In the genomic region with DNA sequence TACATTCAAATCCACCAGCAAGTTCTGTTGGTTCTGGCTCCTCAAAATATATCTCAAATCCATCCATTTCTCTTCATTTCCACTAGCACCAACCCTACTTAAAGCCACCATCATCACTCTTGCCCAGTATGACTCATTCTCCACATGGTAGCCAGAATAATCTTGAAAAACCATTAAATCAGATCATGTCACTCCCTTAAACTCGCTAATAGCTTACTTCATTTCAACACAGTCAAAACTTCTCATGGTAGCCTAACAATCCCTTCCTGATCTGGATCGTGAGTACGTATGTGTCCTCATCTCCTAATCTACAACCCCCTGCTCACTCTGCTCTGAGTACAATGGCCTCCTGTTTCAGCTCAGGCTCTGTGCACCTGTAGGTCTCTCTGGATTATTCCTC, we compare ENCODE assay signal across 18 cellular contexts. TPM values are rescaled to one million over a fixed set of nuclear protein-coding genes. Genes with fewer than 3 reads are reported as not detected.
DNase-seq lines count a peak whose midpoint lies in the region; ATAC-seq, FAIRE-seq and TF ChIP-seq lines count a peak whose summit lies in the region.
"Had no signal": no experiment of that assay in that cellular context is flagged by ENCODE, and none has a peak within 500 bp of the region (broad histone marks: within the 10 kb centered on the region; RNA-seq: fewer than 3 reads in every experiment).

No MANE protein-coding gene starts in this region.

- intact Hi-C loops in CD8-positive, alpha-beta T cell (cut with DNase I, micrococcal nuclease) = loop anchor here in 1 of 2 experiments (10.0 kb wide), 1 partner anchor 473 kb away; no protein-coding TSS in a partner anchor

- peaks cover 3% of the 10 kb centered on the region; the same call in 1 of the 2 replicates for H3K9me2 ChIP-seq in GM23338 (ENCODE audit: insufficient read depth)

- H3K36me3 Mint-ChIP-seq in CD8-positive, alpha-beta T cell = peaks cover 31% of the 10 kb centered on the region
- H3K36me3 Mint-ChIP-seq in astrocyte (ENCODE audit: low read depth, unreplicated experiment) = peaks cover 9% of the 10 kb centered on the region
- peaks cover 14% of the 10 kb centered on the region for H3K36me3 Mint-ChIP-seq in neural crest cell (ENCODE audit: low read depth)
- peaks cover 4% of the 10 kb centered on the region; the same call in 2 of the 3 replicates for H3K36me3 Mint-ChIP-seq in GM23338 (ENCODE audit: low read depth)

- DNase-seq in CD8-positive, alpha-beta T cell = no peak
- DNase-seq in HTR-8/SVneo (ENCODE audit: insufficient read length, low spot score) (no peak), astrocyte (ENCODE audit: low read depth) (peak; percentile 23), neural crest cell (ENCODE audit: low read depth, low spot score) (no peak), mucosa of gallbladder (ENCODE audit: low spot score) (no peak), GM23338 (ENCODE audit: low spot score) (no peak)
- DNase-seq: GDM1; H9; Kasumi-1; NCI-H1930; NCI-H69; right cardiac atrium; stimulated activated CD4-positive, alpha-beta T cell treated with anti-CD3 and anti-CD28 coated beads, Interleukin-4, amount 100 ng/mL, for 1 hour had no signal

- peak overlapping the region; percentile 9 for H3K4me3 Mint-ChIP-seq in CD8-positive, alpha-beta T cell
- H3K4me3 Mint-ChIP-seq in astrocyte (ENCODE audit: unreplicated experiment) = no peak overlapping the region
- H3K4me3 Mint-ChIP-seq in neural crest cell = no peak overlapping the region
- H3K4me3 Mint-ChIP-seq in GM23338 = no peak overlapping the region
- H3K4me3 Mint-ChIP-seq: H9 had no signal

- H3K4me3 ChIP-seq in CD8-positive, alpha-beta T cell (ENCODE audit: low read depth, low read length) = no peak overlapping the region
- H3K4me3 ChIP-seq in astrocyte (ENCODE audit: insufficient read depth, low read depth, low read length) (no peak overlapping the region), GM23338 (no peak overlapping the region)

- H3K9me3 ChIP-seq in CD8-positive, alpha-beta T cell (ENCODE audit: low read length) = no peaks in the 10 kb centered on the region
- H3K9me3 ChIP-seq in astrocyte (ENCODE audit: insufficient read depth, low read depth, low read length) = no peaks in the 10 kb centered on the region

- no peak for ATAC-seq in CD8-positive, alpha-beta T cell
- ATAC-seq in HG03108 (IDR thresholded peaks at IDR 0.05; ENCODE audit: unreplicated experiment) = no peak
- ATAC-seq in GM23338 = no peak
- no peak for ATAC-seq in HG03039 (IDR thresholded peaks at IDR 0.05; ENCODE audit: unreplicated experiment)
- ATAC-seq: Panc1, right cardiac atrium had no signal

- POLR2A ChIA-PET in CD8-positive, alpha-beta T cell (lab: Charles Lee) = interaction anchor here (0.8 to 1.7 kb wide), 4 partner anchors 8 to 87 kb away, joined by 4 read pairs; no protein-coding TSS in a partner anchor

- H2AFZ ChIP-seq in astrocyte (ENCODE audit: low read depth, low read length) (no peak overlapping the region), GM23338 (no peak overlapping the region)

- H3K79me2 ChIP-seq in astrocyte (ENCODE audit: insufficient read depth, low read length) (peaks cover 100% of the 10 kb centered on the region), GM23338 (replicated peaks; ENCODE audit: insufficient read depth) (peaks cover 100% of the 10 kb centered on the region)

- H3K27ac Mint-ChIP-seq in CD8-positive, alpha-beta T cell = peak overlapping the region; percentile 66
- peak overlapping the region; percentile 58 for H3K27ac Mint-ChIP-seq in astrocyte (ENCODE audit: unreplicated experiment)
- H3K27ac Mint-ChIP-seq in neural crest cell (ENCODE audit: unreplicated experiment) = peak overlapping the region; percentile 1
- H3K27ac Mint-ChIP-seq in GM23338 = no peak overlapping the region

- H3K9ac ChIP-seq in astrocyte (ENCODE audit: low read length) = no peak overlapping the region

- H3K36me3 ChIP-seq in CD8-positive, alpha-beta T cell (ENCODE audit: insufficient read depth, low read length) = no peaks in the 10 kb centered on the region
- H3K36me3 ChIP-seq in astrocyte (ENCODE audit: insufficient read depth, low read length) = no peaks in the 10 kb centered on the region
- no peaks in the 10 kb centered on the region for H3K36me3 ChIP-seq in GM23338 (ENCODE audit: insufficient read depth)

- peaks cover 93% of the 10 kb centered on the region for H3K4me1 Mint-ChIP-seq in CD8-positive, alpha-beta T cell (ENCODE audit: low read depth)
- peaks cover 37% of the 10 kb centered on the region for H3K4me1 Mint-ChIP-seq in astrocyte (ENCODE audit: low read depth, unreplicated experiment)
- H3K4me1 Mint-ChIP-seq in neural crest cell = peaks cover 49% of the 10 kb centered on the region
- H3K4me1 Mint-ChIP-seq in GM23338 = peaks cover 47% of the 10 kb centered on the region

- peaks cover 93% of the 10 kb centered on the region for H4K20me1 ChIP-seq in astrocyte (ENCODE audit: insufficient read depth, low read length)
- peaks cover 20% of the 10 kb centered on the region for H4K20me1 ChIP-seq in GM23338 (replicated peaks; ENCODE audit: insufficient read depth)

- H3K4me2 ChIP-seq in astrocyte (ENCODE audit: low read length) (no peak overlapping the region), GM23338 (no peak overlapping the region)

- no peaks in the 10 kb centered on the region for H3K9me3 Mint-ChIP-seq in CD8-positive, alpha-beta T cell
- H3K9me3 Mint-ChIP-seq in astrocyte (ENCODE audit: unreplicated experiment) (peaks cover 2% of the 10 kb centered on the region), neural crest cell (no peaks in the 10 kb centered on the region), GM23338 (no peaks in the 10 kb centered on the region)
- H3K9me3 Mint-ChIP-seq: H9 had no signal

- no peaks in the 10 kb centered on the region for H3K27me3 ChIP-seq in CD8-positive, alpha-beta T cell (ENCODE audit: insufficient read depth, low read length)
- H3K27me3 ChIP-seq in astrocyte (ENCODE audit: insufficient read depth, low read length) = no peaks in the 10 kb centered on the region
- no peaks in the 10 kb centered on the region for H3K27me3 ChIP-seq in GM23338 (ENCODE audit: insufficient read depth)

- no peaks in the 10 kb centered on the region for H3F3A ChIP-seq in GM23338 (replicated peaks; ENCODE audit: low read depth)

- no peaks in the 10 kb centered on the region for H3K27me3 Mint-ChIP-seq in CD8-positive, alpha-beta T cell (ENCODE audit: low read depth)
- no peaks in the 10 kb centered on the region for H3K27me3 Mint-ChIP-seq in astrocyte (ENCODE audit: low read depth, unreplicated experiment)
- no peaks in the 10 kb centered on the region for H3K27me3 Mint-ChIP-seq in neural crest cell (ENCODE audit: low read depth)
- H3K27me3 Mint-ChIP-seq in GM23338 (ENCODE audit: insufficient read depth, low read depth, poor library complexity) = peaks cover 1% of the 10 kb centered on the region

- no peak overlapping the region for H3K27ac ChIP-seq in CD8-positive, alpha-beta T cell (ENCODE audit: low read depth, low read length)
- no peak overlapping the region for H3K27ac ChIP-seq in astrocyte (ENCODE audit: low read depth, low read length)
- no peak overlapping the region for H3K27ac ChIP-seq in GM23338 (ENCODE audit: low read depth)

- TF ChIP-seq CTCF in CD8-positive, alpha-beta T cell (IDR thresholded peaks at IDR 0.05) = no peak
- TF ChIP-seq CTCF in astrocyte (IDR thresholded peaks at IDR 0.05; ENCODE audit: insufficient read depth, low read depth, low read length) (no peak), neural crest cell (conservative IDR thresholded peaks at IDR 0.05) (no peak), GM23338 (conservative IDR thresholded peaks at IDR 0.05; ENCODE audit: low read depth in 2 of 2) (no peak)

- peaks cover 92% of the 10 kb centered on the region for H3K4me1 ChIP-seq in CD8-positive, alpha-beta T cell (ENCODE audit: insufficient read depth, low read length)
- H3K4me1 ChIP-seq in astrocyte (ENCODE audit: insufficient read depth, low read length) = no peaks in the 10 kb centered on the region
- peaks cover 38% of the 10 kb centered on the region for H3K4me1 ChIP-seq in GM23338 (ENCODE audit: insufficient read depth)

- CTCF ChIA-PET in CD8-positive, alpha-beta T cell (lab: Charles Lee) = interaction anchor here (1.0 to 2.3 kb wide), 5 partner anchors 7 to 148 kb away, joined by 3 to 16 read pairs (median 4); no protein-coding TSS in a partner anchor

- FAIRE-seq in HTR-8/SVneo (lab: Jason Lieb, UNC) = peak; percentile 20
- FAIRE-seq in astrocyte (lab: Jason Lieb, UNC) = no peak
- FAIRE-seq: endometrium, islet of Langerhans had no signal

TF ChIP-seq in GM23338, 12 proteins besides CTCF, POLR2A, EP300 and RAD21 (continues in another document):
- TF ChIP-seq, protein P1, sequence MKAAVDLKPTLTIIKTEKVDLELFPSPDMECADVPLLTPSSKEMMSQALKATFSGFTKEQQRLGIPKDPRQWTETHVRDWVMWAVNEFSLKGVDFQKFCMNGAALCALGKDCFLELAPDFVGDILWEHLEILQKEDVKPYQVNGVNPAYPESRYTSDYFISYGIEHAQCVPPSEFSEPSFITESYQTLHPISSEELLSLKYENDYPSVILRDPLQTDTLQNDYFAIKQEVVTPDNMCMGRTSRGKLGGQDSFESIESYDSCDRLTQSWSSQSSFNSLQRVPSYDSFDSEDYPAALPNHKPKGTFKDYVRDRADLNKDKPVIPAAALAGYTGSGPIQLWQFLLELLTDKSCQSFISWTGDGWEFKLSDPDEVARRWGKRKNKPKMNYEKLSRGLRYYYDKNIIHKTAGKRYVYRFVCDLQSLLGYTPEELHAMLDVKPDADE (IDR thresholded peaks at IDR 0.05) = no peak
- TF ChIP-seq CREB1 (CRISPR knock-in tag; IDR thresholded peaks at IDR 0.05; ENCODE audit: low read depth) = no peak
- TF ChIP-seq EZH2phosphoT487 (IDR thresholded peaks at IDR 0.05; ENCODE audit: unreplicated experiment) = no peak

RNA-seq across cellular contexts. Expression of a gene that starts 8.7 kb away (rescaled TPM):
- 100 to 1,000 TPM; 205 TPM for total RNA-seq in CD8-positive, alpha-beta T cell
- 25.7 and 26.3 TPM in 2 replicates for total RNA-seq in astrocyte
- total RNA-seq in neural crest cell = 44.4 and 48.4 TPM in 2 replicates
- 39.2 TPM for total RNA-seq in mucosa of gallbladder
- total RNA-seq in GM23338 (2014; rRNA removed; shearing (Covaris generic)) = 15.8 and 25.9 TPM in 2 replicates
- polyA plus RNA-seq in GM23338 (2016; fragmentation: Nextera tagmentation; extraction: Ambion mirVana) = 24.1 and 24.5 TPM in 2 replicates
